ENCODE assay signal across 14 cellular contexts in the genomic region with DNA sequence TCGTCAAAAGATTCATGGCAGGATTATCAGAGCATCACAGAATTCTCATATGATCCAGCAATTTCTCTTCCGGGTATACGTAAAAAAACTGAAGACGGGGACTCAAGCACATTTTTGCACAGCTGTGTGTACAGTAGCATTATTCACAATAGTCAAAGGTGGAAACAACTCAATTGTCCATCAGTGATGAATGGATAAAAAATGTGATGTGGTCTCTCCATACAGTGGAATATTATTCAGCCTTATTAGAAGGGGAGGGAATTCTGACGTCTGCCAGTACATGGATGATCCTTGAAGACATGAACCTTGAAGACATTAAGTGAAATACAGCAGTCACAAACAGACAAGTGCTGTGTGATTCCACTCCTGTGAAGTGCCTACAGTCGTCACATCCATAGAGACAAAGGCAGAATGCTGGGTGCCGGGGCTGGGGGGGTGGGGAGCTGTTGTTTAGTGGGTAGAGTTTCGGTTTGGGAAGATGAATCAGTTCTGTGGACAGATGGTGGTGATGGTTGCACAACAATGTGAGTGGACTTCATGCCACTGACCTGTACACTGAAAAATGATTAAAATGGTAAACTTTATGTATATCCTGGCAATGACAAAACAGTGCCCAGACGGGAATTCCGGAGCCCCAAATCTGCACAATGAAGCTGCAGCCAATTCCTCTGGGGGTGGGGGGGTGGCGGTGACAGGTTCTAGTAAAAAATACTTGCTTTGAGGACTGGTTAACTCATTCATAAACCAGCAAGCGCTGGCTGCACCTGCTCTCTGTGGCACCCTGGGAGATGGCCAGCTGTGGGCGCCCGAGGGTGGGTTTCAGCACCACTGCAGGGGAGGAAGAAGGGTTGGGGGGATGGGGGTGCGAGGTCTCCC.
DNase-seq lines count a peak whose midpoint lies in the region; ATAC-seq, FAIRE-seq and TF ChIP-seq lines count a peak whose summit lies in the region.
"Had no signal": no experiment of that assay in that cellular context is flagged by ENCODE, and none has a peak within 500 bp of the region (broad histone marks: within the 10 kb centered on the region; RNA-seq: fewer than 3 reads in every experiment).

No MANE protein-coding gene starts in this region.

- H3K36me3 ChIP-seq in bronchial epithelial cell (ENCODE audit: control insufficient read depth, insufficient read depth, low read length): no peaks in the 10 kb centered on the region
- no peaks in the 10 kb centered on the region for H3K36me3 ChIP-seq in mesendoderm (ENCODE audit: control insufficient read depth, insufficient read depth, low read length)
- H3K36me3 ChIP-seq: suprapubic skin had no signal

- no peak overlapping the region for H3K4me2 ChIP-seq in mesendoderm (ENCODE audit: low read length)

- no peaks in the 10 kb centered on the region for H3K79me1 ChIP-seq in mesendoderm (ENCODE audit: low read length)

- DNase-seq in NCI-H1436 (lab: John Stamatoyannopoulos, UW) (peak; percentile 26), NCI-H1436 treated with DMSO at 0.1 percent for 48 hours (lab: John Stamatoyannopoulos, UW) (no peak), NCI-H2227 (lab: John Stamatoyannopoulos, UW; ENCODE audit: unreplicated experiment) (peak; percentile 49), bronchial epithelial cell (ENCODE audit: low read depth) (peak; percentile 39), posterior vena cava (ENCODE audit: low spot score) (peak; percentile 64), mesendoderm (no peak)
- no peak for DNase-seq in stimulated activated naive CD8-positive, alpha-beta T cell treated with anti-CD3 and anti-CD28 coated beads, Interleukin-15, amount 100 ng/mL, for 72 hours
- DNase-seq: activated CD4-positive, alpha-beta memory T cell treated with anti-CD3 and anti-CD28 coated beads, Interleukin-2, amount 10 ng/mL, durations not matched to agents 7 days and 5 days; NCI-H2171; stimulated activated CD4-positive, alpha-beta T cell treated with anti-CD3 and anti-CD28 coated beads, Interleukin-4, amount 100 ng/mL, for 4 hours had no signal

- H3K27ac ChIP-seq in mesendoderm (ENCODE audit: low read depth, low read length): no peak overlapping the region
- H3K27ac ChIP-seq: suprapubic skin had no signal

- FAIRE-seq in bronchial epithelial cell (lab: Jason Lieb, UNC): no peak
- FAIRE-seq: endometrium had no signal

- intact Hi-C loops in posterior vena cava (cut with DNase I): no loop called here

- peak overlapping the region in 1 of 2 donors; percentile 94 for H3K27ac Mint-ChIP-seq in stimulated activated naive CD8-positive, alpha-beta T cell treated with anti-CD3 and anti-CD28 coated beads, Interleukin-15, amount 100 ng/mL, for 72 hours
- H3K27ac Mint-ChIP-seq: activated CD4-positive, alpha-beta memory T cell treated with anti-CD3 and anti-CD28 coated beads, Interleukin-2, amount 10 ng/mL, durations not matched to agents 7 days and 5 days had no signal

- TF ChIP-seq CTCF in bronchial epithelial cell (IDR thresholded peaks at IDR 0.05; ENCODE audit: insufficient read depth, low read length, severe bottlenecking): no peak

- H2BK120ac ChIP-seq in mesendoderm (ENCODE audit: low read depth, low read length): no peak overlapping the region

- no peak overlapping the region for H3K18ac ChIP-seq in mesendoderm (ENCODE audit: low read length)

- no peak overlapping the region for H2AK5ac ChIP-seq in mesendoderm (ENCODE audit: low read length)

- H3K79me2 ChIP-seq in mesendoderm (ENCODE audit: control insufficient read depth, insufficient read depth, low read length): no peaks in the 10 kb centered on the region

- peaks cover 7% of the 10 kb centered on the region for H3K27me3 Mint-ChIP-seq in stimulated activated naive CD8-positive, alpha-beta T cell treated with anti-CD3 and anti-CD28 coated beads, Interleukin-15, amount 100 ng/mL, for 72 hours
- H3K27me3 Mint-ChIP-seq: activated CD4-positive, alpha-beta memory T cell treated with anti-CD3 and anti-CD28 coated beads, Interleukin-2, amount 10 ng/mL, durations not matched to agents 7 days and 5 days had no signal

- H4K5ac ChIP-seq in mesendoderm (ENCODE audit: low read length): no peak overlapping the region

- no peak overlapping the region for H3K23ac ChIP-seq in mesendoderm (ENCODE audit: low read length)

- H3K56ac ChIP-seq in mesendoderm (ENCODE audit: low read length): no peak overlapping the region

- H2BK5ac ChIP-seq in mesendoderm (ENCODE audit: low read length): no peak overlapping the region

- ATAC-seq in HG03378 (IDR thresholded peaks at IDR 0.05; ENCODE audit: unreplicated experiment): no peak
- ATAC-seq in stimulated activated naive CD8-positive, alpha-beta T cell treated with anti-CD3 and anti-CD28 coated beads, Interleukin-15, amount 100 ng/mL, for 72 hours: no peak
- ATAC-seq: activated naive CD4-positive, alpha-beta T cell treated with anti-CD3 and anti-CD28 coated beads, Interleukin-2, amount 50 U/mL, for 72 hours had no signal

- H3K27me3 ChIP-seq in bronchial epithelial cell (ENCODE audit: control insufficient read depth, insufficient read depth, low read length) (peaks cover 4% of the 10 kb centered on the region), mesendoderm (ENCODE audit: insufficient read depth, low read length, poor library complexity) (no peaks in the 10 kb centered on the region)

- no CpG with 5 or more reads among the region's 15 CpGs for WGBS in mesendoderm (ENCODE audit: extremely low coverage, insufficient coverage, low lambda C conversion rate)

- H4K8ac ChIP-seq in mesendoderm (ENCODE audit: low read depth, low read length): no peak overlapping the region

- no peaks in the 10 kb centered on the region for H3K9me3 Mint-ChIP-seq in stimulated activated naive CD8-positive, alpha-beta T cell treated with anti-CD3 and anti-CD28 coated beads, Interleukin-15, amount 100 ng/mL, for 72 hours
- H3K9me3 Mint-ChIP-seq: activated CD4-positive, alpha-beta memory T cell treated with anti-CD3 and anti-CD28 coated beads, Interleukin-2, amount 10 ng/mL, durations not matched to agents 7 days and 5 days; activated naive CD4-positive, alpha-beta T cell treated with anti-CD3 and anti-CD28 coated beads, Interleukin-2, amount 50 U/mL, for 72 hours had no signal

- H3K4me3 ChIP-seq in bronchial epithelial cell (ENCODE audit: low read depth, low read length) (no peak overlapping the region), mesendoderm (ENCODE audit: low read length) (no peak overlapping the region)
- H3K4me3 ChIP-seq: suprapubic skin had no signal

- H3K4me3 Mint-ChIP-seq in stimulated activated naive CD8-positive, alpha-beta T cell treated with anti-CD3 and anti-CD28 coated beads, Interleukin-15, amount 100 ng/mL, for 72 hours: no peak overlapping the region
- H3K4me3 Mint-ChIP-seq: activated CD4-positive, alpha-beta memory T cell treated with anti-CD3 and anti-CD28 coated beads, Interleukin-2, amount 10 ng/mL, durations not matched to agents 7 days and 5 days had no signal

- H2BK15ac ChIP-seq in mesendoderm (replicated peaks; ENCODE audit: low read depth): no peak overlapping the region

- peaks cover 20% of the 10 kb centered on the region for H3K4me1 Mint-ChIP-seq in stimulated activated naive CD8-positive, alpha-beta T cell treated with anti-CD3 and anti-CD28 coated beads, Interleukin-15, amount 100 ng/mL, for 72 hours

- no peak overlapping the region for H3K4ac ChIP-seq in mesendoderm (ENCODE audit: low read depth, low read length)

- no peaks in the 10 kb centered on the region for H3K4me1 ChIP-seq in mesendoderm (ENCODE audit: control insufficient read depth, low read depth, low read length)
- H3K4me1 ChIP-seq: suprapubic skin had no signal

- no peak overlapping the region for H3K9ac ChIP-seq in mesendoderm (ENCODE audit: low read length)

Comparison
In these comparisons a context has a peak if more than half of its experiments do, and no peak if none do; other contexts are left out.
1. DNase-seq: peak in NCI-H1436 (single experiment), NCI-H2227 (single experiment), bronchial epithelial cell (single experiment) and posterior vena cava (single experiment); none in NCI-H1436 treated with DMSO at 0.1 percent for 48 hours (single experiment), stimulated activated naive CD8-positive, alpha-beta T cell treated with anti-CD3 and anti-CD28 coated beads, Interleukin-15, amount 100 ng/mL, for 72 hours (0 of 2) and mesendoderm (single experiment).